9 cellular contexts compared by ENCODE assay signal in the genomic region with DNA sequence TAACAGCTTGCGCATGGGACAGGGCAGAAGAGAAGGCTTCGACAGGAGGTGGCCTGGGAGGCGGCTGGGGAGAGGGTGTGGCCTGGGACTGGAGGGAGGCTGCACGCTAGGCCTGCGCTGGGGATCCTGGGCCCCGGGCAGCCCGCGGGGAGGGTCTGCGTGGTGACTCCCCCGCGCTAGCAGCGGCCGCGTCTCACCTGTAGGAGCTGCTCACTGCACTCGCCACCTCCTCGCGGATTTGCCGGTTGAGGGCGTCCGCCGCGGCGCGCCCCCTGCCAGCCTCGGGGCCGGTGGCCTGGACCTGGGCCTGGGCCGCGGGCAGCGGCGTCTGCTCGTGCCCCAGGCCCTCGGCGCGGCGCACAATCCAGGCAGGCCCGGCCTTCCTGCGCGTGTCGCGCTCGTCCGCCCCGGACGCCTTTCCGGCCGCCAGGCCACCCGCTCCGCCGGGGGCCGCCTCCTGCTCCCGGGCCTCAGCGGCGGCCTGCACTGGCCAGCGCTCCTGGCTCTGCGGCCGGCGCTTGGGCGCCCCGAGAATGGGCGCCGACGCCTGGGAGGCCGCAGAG. TPM values are rescaled to one million over a fixed set of nuclear protein-coding genes. Genes with fewer than 3 reads are reported as not detected.
A peak's percentile ranks its signal among the peaks of the same experiment; 100 is the strongest.
DNase-seq lines count a peak whose midpoint lies in the region; ATAC-seq lines count a peak whose summit lies in the region.
"Had no signal": no experiment of that assay in that cellular context is flagged by ENCODE, and none has a peak within 500 bp of the region (broad histone marks: within the 10 kb centered on the region; RNA-seq: fewer than 3 reads in every experiment).

No MANE protein-coding gene starts in this region.

- no peaks in the 10 kb centered on the region for H3K79me1 ChIP-seq in trophoblast cell (ENCODE audit: low read length)

- no peak overlapping the region for H3K14ac ChIP-seq in trophoblast cell (ENCODE audit: low read length)

- H3K4me1 Mint-ChIP-seq in activated T-cell treated with anti-CD3 and anti-CD28 coated beads, Interleukin-2, amount 50 U/mL, for 72 hours (ENCODE audit: low read depth): peaks cover 26% of the 10 kb centered on the region

- H3K9me3 ChIP-seq in HUES48 (ENCODE audit: control insufficient read depth, insufficient read depth, low read length): no peaks in the 10 kb centered on the region
- H3K9me3 ChIP-seq in trophoblast cell (ENCODE audit: insufficient read depth, low read depth, low read length): peaks cover 3% of the 10 kb centered on the region
- H3K9me3 ChIP-seq: neutrophil had no signal

- DNase-seq in DMS153 (lab: John Stamatoyannopoulos, UW): peak; percentile 9
- peak; percentile 21 to 27 for DNase-seq in activated T-cell treated with anti-CD3 and anti-CD28 coated beads, Interleukin-2, amount 50 U/mL, for 72 hours
- DNase-seq in head of caudate nucleus: peak in 37 of 42 donors; percentile 17 to 70 (median 45)
- DNase-seq in trophoblast cell: peak in 1 of 2 donors; percentile 17
- DNase-seq in stimulated activated CD4-positive, alpha-beta T cell treated with anti-CD3 and anti-CD28 coated beads, Interleukin-2, amount 100 ng/mL, for 48 hours: no peak
- no peak for DNase-seq in COLO829 (ENCODE audit: low spot score)

- H2AK5ac ChIP-seq in trophoblast cell (ENCODE audit: low read length): no peak overlapping the region

- no peak overlapping the region for H3K18ac ChIP-seq in trophoblast cell (ENCODE audit: low read length)

- intact Hi-C loops in head of caudate nucleus (cut with DNase I): loop anchor here (5.0 kb wide), 1 partner anchor 85 kb away; no protein-coding TSS in a partner anchor

- no peaks in the 10 kb centered on the region for H3K9me3 Mint-ChIP-seq in activated T-cell treated with anti-CD3 and anti-CD28 coated beads, Interleukin-2, amount 50 U/mL, for 72 hours

- H3K27me3 ChIP-seq in HUES48 (ENCODE audit: control insufficient read depth, insufficient read depth, low read length) (peaks cover 83% of the 10 kb centered on the region), trophoblast cell (ENCODE audit: insufficient read depth, low read length) (peaks cover 56% of the 10 kb centered on the region)

- no peak overlapping the region for H2BK12ac ChIP-seq in trophoblast cell (ENCODE audit: low read length)

- no peak overlapping the region for H2AFZ ChIP-seq in trophoblast cell (ENCODE audit: insufficient read depth, low read length, poor library complexity)

- no peak overlapping the region for H3K27ac Mint-ChIP-seq in activated T-cell treated with anti-CD3 and anti-CD28 coated beads, Interleukin-2, amount 50 U/mL, for 72 hours

- peak; percentile 33 to 55 for ATAC-seq in activated T-cell treated with anti-CD3 and anti-CD28 coated beads, Interleukin-2, amount 50 U/mL, for 72 hours (replicated peaks in 1 of 2)
- ATAC-seq in HG03025 (IDR thresholded peaks at IDR 0.05; ENCODE audit: low FRiP score, unreplicated experiment): no peak

- H4K8ac ChIP-seq in trophoblast cell (ENCODE audit: low read depth, low read length): no peak overlapping the region

- no peak overlapping the region for H3K4ac ChIP-seq in trophoblast cell (ENCODE audit: low read depth, low read length)

- H2BK5ac ChIP-seq in trophoblast cell (ENCODE audit: low read depth, low read length, poor library complexity): no peak overlapping the region

- H2BK120ac ChIP-seq in trophoblast cell (ENCODE audit: insufficient read depth, low read length, poor library complexity): no peak overlapping the region

- whole genome bisulfite sequencing in trophoblast cell (ENCODE audit: extremely low coverage, insufficient coverage, insufficient read length): no CpG with 5 or more reads among the region's 63 CpGs

- H4K12ac ChIP-seq in trophoblast cell (ENCODE audit: low read depth, low read length): no peak overlapping the region

- H3K9ac ChIP-seq in HUES48 (ENCODE audit: low read depth, low read length) (no peak overlapping the region; the same call in 1 of the 2 replicates), trophoblast cell (ENCODE audit: low read length) (no peak overlapping the region)

- peak overlapping the region; percentile 84 for H3K4me2 ChIP-seq in trophoblast cell (ENCODE audit: low read length)

- no peaks in the 10 kb centered on the region for H3K36me3 Mint-ChIP-seq in activated T-cell treated with anti-CD3 and anti-CD28 coated beads, Interleukin-2, amount 50 U/mL, for 72 hours (ENCODE audit: insufficient read depth in 2 of 2)

- peak overlapping the region; percentile 65 for H3K4me3 ChIP-seq in HUES48 (ENCODE audit: low read depth, low read length)
- H3K4me3 ChIP-seq in trophoblast cell (ENCODE audit: low read depth, low read length): peak overlapping the region; percentile 54

- H3K27me3 Mint-ChIP-seq in activated T-cell treated with anti-CD3 and anti-CD28 coated beads, Interleukin-2, amount 50 U/mL, for 72 hours (ENCODE audit: low read depth): peaks cover 85% of the 10 kb centered on the region

- H3K36me3 ChIP-seq in HUES48 (ENCODE audit: control insufficient read depth, insufficient read depth, low read length) (no peaks in the 10 kb centered on the region), trophoblast cell (ENCODE audit: control insufficient read depth in 1 of 2, insufficient read depth in 2 of 2, low read length in 2 of 2) (no peaks in the 10 kb centered on the region)
- H3K36me3 ChIP-seq: neutrophil had no signal

- H3K4me1 ChIP-seq in HUES48 (ENCODE audit: control insufficient read depth, insufficient read depth, low read length) (peaks cover 36% of the 10 kb centered on the region), trophoblast cell (ENCODE audit: control insufficient read depth in 1 of 2, insufficient read depth in 2 of 2, low read length in 2 of 2) (peaks cover 6 to 10% of the 10 kb centered on the region in 2 experiments)

- no peak overlapping the region for H4K91ac ChIP-seq in trophoblast cell (ENCODE audit: low read depth, low read length)

- H3K4me3 Mint-ChIP-seq in activated T-cell treated with anti-CD3 and anti-CD28 coated beads, Interleukin-2, amount 50 U/mL, for 72 hours: peak overlapping the region; percentile 52 to 82

- H3K23ac ChIP-seq in trophoblast cell (ENCODE audit: low read length): no peak overlapping the region

- H3K79me2 ChIP-seq in trophoblast cell (ENCODE audit: control insufficient read depth, insufficient read depth, low read length, poor library complexity): no peaks in the 10 kb centered on the region

- H3K27ac ChIP-seq in HUES48 (ENCODE audit: low read depth, low read length) (no peak overlapping the region), trophoblast cell (ENCODE audit: low read depth, low read length) (no peak overlapping the region)
- H3K27ac ChIP-seq: neutrophil had no signal

RNA-seq across cellular contexts. Expression of gene MAP6, which starts 1.5 kb away (rescaled TPM):
- total RNA-seq in activated T-cell treated with anti-CD3 and anti-CD28 coated beads, Interleukin-2, amount 50 U/mL, for 72 hours: under 1 TPM; 0.14 to 0.16 TPM
- 0.01 TPM in 1 of 2 replicates, not detected in the other for polyA plus RNA-seq in trophoblast cell (2013)

RNA-seq across cellular contexts. Expression of gene MOGAT2, which starts 50.3 kb away (rescaled TPM):
- total RNA-seq in activated T-cell treated with anti-CD3 and anti-CD28 coated beads, Interleukin-2, amount 50 U/mL, for 72 hours: not detected
- polyA plus RNA-seq in trophoblast cell (2013): not detected in 2 replicates

Comparison
In these comparisons a context has a peak if more than half of its experiments do, and no peak if none do; other contexts are left out.
1. DNase-seq: peak in DMS153 (single experiment), activated T-cell treated with anti-CD3 and anti-CD28 coated beads, Interleukin-2, amount 50 U/mL, for 72 hours (2 of 2) and head of caudate nucleus (37 of 42); none in stimulated activated CD4-positive, alpha-beta T cell treated with anti-CD3 and anti-CD28 coated beads, Interleukin-2, amount 100 ng/mL, for 48 hours (0 of 2) and COLO829 (single experiment).